1 cellular context compared by ENCODE assay signal in the genomic region with DNA sequence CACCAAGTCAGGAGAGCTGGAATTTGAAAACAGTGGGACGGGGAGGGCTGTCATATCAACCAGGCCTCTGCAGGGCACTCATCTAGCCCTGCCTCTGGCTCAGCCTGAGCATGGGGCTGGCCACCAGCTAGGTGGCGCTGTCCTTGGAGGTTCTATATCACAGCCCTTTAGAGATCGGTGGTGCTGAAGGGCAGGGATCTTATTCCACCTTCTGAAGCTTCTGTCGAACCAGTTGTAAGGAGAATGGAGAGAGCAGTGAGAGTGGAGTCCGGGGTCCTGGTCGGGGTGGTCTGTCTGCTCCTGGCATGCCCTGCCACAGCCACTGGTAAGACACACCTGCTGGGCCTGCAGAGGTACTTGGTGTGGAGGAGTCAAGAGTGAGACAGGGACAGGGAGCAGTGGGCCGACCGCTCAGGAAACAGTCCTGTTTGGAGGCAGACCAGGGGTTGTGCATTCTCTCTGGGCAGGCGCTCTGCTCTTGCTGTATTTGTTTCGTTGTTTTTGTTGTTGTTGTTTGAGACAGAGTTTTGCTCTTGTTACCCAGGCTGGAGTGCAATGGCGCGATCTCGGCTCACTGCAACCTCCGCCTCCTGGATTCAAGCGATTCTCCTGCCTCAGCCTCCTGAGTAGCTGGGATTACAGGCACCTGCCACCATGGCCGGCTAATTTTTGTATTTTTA.
A peak's percentile ranks its signal among the peaks of the same experiment; 100 is the strongest.
TF ChIP-seq lines count a peak whose summit lies in the region.

A gene with protein sequence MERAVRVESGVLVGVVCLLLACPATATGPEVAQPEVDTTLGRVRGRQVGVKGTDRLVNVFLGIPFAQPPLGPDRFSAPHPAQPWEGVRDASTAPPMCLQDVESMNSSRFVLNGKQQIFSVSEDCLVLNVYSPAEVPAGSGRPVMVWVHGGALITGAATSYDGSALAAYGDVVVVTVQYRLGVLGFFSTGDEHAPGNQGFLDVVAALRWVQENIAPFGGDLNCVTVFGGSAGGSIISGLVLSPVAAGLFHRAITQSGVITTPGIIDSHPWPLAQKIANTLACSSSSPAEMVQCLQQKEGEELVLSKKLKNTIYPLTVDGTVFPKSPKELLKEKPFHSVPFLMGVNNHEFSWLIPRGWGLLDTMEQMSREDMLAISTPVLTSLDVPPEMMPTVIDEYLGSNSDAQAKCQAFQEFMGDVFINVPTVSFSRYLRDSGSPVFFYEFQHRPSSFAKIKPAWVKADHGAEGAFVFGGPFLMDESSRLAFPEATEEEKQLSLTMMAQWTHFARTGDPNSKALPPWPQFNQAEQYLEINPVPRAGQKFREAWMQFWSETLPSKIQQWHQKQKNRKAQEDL (plus strand): TSS at position 202 of the 680 bp plus-strand sequence. CDS start 42 bp downstream, at position 244.

TF ChIP-seq in K562, 482 proteins besides CTCF, POLR2A, EP300 and RAD21 (continued from another document and continues in another):
- TF ChIP-seq MECOM (CRISPR knock-in tag; IDR thresholded peaks at IDR 0.05): no peak
- no peak for TF ChIP-seq YY1 (IDR thresholded peaks at IDR 0.05; ENCODE audit: borderline replicate concordance in 1 of 3, control insufficient read depth in 1 of 3, extremely low read depth in 1 of 3, insufficient read depth in 3 of 3, insufficient read length in 1 of 3, insufficient replicate concordance in 2 of 3, low read depth in 1 of 3, low read length in 2 of 3)
- no peak for TF ChIP-seq GTF2E2 (tag; IDR thresholded peaks at IDR 0.05)
- TF ChIP-seq ELF1 (tag; IDR thresholded peaks at IDR 0.05): no peak
- TF ChIP-seq ZBTB17 (CRISPR knock-in tag; IDR thresholded peaks at IDR 0.05): no peak
- TF ChIP-seq NBN (IDR thresholded peaks at IDR 0.05; ENCODE audit: low read depth): 0 out of 2 replicates have a peak, but pooled peaks have one; percentile 58
- no peak for TF ChIP-seq ZNF79 (CRISPR knock-in tag; IDR thresholded peaks at IDR 0.05; ENCODE audit: low read depth)
- TF ChIP-seq ZNF830 (CRISPR knock-in tag; IDR thresholded peaks at IDR 0.05): no peak
- TF ChIP-seq, protein P1, sequence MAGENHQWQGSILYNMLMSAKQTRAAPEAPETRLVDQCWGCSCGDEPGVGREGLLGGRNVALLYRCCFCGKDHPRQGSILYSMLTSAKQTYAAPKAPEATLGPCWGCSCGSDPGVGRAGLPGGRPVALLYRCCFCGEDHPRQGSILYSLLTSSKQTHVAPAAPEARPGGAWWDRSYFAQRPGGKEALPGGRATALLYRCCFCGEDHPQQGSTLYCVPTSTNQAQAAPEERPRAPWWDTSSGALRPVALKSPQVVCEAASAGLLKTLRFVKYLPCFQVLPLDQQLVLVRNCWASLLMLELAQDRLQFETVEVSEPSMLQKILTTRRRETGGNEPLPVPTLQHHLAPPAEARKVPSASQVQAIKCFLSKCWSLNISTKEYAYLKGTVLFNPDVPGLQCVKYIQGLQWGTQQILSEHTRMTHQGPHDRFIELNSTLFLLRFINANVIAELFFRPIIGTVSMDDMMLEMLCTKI (IDR thresholded peaks at IDR 0.05; ENCODE audit: partially characterized antibody): no peak
- TF ChIP-seq, protein P2, sequence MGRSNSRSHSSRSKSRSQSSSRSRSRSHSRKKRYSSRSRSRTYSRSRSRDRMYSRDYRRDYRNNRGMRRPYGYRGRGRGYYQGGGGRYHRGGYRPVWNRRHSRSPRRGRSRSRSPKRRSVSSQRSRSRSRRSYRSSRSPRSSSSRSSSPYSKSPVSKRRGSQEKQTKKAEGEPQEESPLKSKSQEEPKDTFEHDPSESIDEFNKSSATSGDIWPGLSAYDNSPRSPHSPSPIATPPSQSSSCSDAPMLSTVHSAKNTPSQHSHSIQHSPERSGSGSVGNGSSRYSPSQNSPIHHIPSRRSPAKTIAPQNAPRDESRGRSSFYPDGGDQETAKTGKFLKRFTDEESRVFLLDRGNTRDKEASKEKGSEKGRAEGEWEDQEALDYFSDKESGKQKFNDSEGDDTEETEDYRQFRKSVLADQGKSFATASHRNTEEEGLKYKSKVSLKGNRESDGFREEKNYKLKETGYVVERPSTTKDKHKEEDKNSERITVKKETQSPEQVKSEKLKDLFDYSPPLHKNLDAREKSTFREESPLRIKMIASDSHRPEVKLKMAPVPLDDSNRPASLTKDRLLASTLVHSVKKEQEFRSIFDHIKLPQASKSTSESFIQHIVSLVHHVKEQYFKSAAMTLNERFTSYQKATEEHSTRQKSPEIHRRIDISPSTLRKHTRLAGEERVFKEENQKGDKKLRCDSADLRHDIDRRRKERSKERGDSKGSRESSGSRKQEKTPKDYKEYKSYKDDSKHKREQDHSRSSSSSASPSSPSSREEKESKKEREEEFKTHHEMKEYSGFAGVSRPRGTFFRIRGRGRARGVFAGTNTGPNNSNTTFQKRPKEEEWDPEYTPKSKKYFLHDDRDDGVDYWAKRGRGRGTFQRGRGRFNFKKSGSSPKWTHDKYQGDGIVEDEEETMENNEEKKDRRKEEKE (IDR thresholded peaks at IDR 0.05; ENCODE audit: borderline replicate concordance in 1 of 2, control insufficient read depth in 1 of 2, low read depth in 2 of 2, low read length in 1 of 2): no peak
- TF ChIP-seq, protein P3, sequence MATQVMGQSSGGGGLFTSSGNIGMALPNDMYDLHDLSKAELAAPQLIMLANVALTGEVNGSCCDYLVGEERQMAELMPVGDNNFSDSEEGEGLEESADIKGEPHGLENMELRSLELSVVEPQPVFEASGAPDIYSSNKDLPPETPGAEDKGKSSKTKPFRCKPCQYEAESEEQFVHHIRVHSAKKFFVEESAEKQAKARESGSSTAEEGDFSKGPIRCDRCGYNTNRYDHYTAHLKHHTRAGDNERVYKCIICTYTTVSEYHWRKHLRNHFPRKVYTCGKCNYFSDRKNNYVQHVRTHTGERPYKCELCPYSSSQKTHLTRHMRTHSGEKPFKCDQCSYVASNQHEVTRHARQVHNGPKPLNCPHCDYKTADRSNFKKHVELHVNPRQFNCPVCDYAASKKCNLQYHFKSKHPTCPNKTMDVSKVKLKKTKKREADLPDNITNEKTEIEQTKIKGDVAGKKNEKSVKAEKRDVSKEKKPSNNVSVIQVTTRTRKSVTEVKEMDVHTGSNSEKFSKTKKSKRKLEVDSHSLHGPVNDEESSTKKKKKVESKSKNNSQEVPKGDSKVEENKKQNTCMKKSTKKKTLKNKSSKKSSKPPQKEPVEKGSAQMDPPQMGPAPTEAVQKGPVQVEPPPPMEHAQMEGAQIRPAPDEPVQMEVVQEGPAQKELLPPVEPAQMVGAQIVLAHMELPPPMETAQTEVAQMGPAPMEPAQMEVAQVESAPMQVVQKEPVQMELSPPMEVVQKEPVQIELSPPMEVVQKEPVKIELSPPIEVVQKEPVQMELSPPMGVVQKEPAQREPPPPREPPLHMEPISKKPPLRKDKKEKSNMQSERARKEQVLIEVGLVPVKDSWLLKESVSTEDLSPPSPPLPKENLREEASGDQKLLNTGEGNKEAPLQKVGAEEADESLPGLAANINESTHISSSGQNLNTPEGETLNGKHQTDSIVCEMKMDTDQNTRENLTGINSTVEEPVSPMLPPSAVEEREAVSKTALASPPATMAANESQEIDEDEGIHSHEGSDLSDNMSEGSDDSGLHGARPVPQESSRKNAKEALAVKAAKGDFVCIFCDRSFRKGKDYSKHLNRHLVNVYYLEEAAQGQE (CRISPR knock-in tag; IDR thresholded peaks at IDR 0.05; ENCODE audit: low read depth): peak; percentile 35; the same call in 1 of the 2 replicates
- TF ChIP-seq SNRNP70 (optimal IDR thresholded peaks at IDR 0.05; ENCODE audit: low read depth, low read length): no peak
- TF ChIP-seq, protein P4, sequence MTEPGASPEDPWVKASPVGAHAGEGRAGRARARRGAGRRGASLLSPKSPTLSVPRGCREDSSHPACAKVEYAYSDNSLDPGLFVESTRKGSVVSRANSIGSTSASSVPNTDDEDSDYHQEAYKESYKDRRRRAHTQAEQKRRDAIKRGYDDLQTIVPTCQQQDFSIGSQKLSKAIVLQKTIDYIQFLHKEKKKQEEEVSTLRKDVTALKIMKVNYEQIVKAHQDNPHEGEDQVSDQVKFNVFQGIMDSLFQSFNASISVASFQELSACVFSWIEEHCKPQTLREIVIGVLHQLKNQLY (CRISPR knock-in tag; conservative IDR thresholded peaks at IDR 0.05): no peak
- no peak for TF ChIP-seq SMARCA5 (IDR thresholded peaks at IDR 0.05)
- no peak for TF ChIP-seq ARID1B (IDR thresholded peaks at IDR 0.05)
- no peak for TF ChIP-seq ZFP36 (IDR thresholded peaks at IDR 0.05; ENCODE audit: low read depth, low read length, partially characterized antibody)
- TF ChIP-seq XRCC5 (IDR thresholded peaks at IDR 0.05; ENCODE audit: low read depth, low read length): peak; percentile 35; the same call in 1 of the 2 replicates
- TF ChIP-seq, protein P5, sequence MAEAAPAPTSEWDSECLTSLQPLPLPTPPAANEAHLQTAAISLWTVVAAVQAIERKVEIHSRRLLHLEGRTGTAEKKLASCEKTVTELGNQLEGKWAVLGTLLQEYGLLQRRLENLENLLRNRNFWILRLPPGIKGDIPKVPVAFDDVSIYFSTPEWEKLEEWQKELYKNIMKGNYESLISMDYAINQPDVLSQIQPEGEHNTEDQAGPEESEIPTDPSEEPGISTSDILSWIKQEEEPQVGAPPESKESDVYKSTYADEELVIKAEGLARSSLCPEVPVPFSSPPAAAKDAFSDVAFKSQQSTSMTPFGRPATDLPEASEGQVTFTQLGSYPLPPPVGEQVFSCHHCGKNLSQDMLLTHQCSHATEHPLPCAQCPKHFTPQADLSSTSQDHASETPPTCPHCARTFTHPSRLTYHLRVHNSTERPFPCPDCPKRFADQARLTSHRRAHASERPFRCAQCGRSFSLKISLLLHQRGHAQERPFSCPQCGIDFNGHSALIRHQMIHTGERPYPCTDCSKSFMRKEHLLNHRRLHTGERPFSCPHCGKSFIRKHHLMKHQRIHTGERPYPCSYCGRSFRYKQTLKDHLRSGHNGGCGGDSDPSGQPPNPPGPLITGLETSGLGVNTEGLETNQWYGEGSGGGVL (CRISPR knock-in tag; IDR thresholded peaks at IDR 0.05): no peak
- TF ChIP-seq ZNF766 (CRISPR knock-in tag; conservative IDR thresholded peaks at IDR 0.05): no peak
- no peak for TF ChIP-seq EWSR1 (IDR thresholded peaks at IDR 0.05; ENCODE audit: borderline replicate concordance, low read depth, partially characterized antibody)
- TF ChIP-seq HMGN3 (IDR thresholded peaks at IDR 0.05; ENCODE audit: borderline replicate concordance, extremely low read depth, insufficient read length, low read depth, low read length): no peak
- no peak for TF ChIP-seq PTBP1 (IDR thresholded peaks at IDR 0.05; ENCODE audit: low read depth, low read length)
- TF ChIP-seq ZNF778 (CRISPR knock-in tag; IDR thresholded peaks at IDR 0.05): no peak
- TF ChIP-seq PTRF (tag; IDR thresholded peaks at IDR 0.05): no peak
- no peak for TF ChIP-seq ERF (CRISPR knock-in tag; IDR thresholded peaks at IDR 0.05)
- no peak for TF ChIP-seq HNRNPH1 (optimal IDR thresholded peaks at IDR 0.05; ENCODE audit: low read depth, low read length)
- TF ChIP-seq, protein P6, sequence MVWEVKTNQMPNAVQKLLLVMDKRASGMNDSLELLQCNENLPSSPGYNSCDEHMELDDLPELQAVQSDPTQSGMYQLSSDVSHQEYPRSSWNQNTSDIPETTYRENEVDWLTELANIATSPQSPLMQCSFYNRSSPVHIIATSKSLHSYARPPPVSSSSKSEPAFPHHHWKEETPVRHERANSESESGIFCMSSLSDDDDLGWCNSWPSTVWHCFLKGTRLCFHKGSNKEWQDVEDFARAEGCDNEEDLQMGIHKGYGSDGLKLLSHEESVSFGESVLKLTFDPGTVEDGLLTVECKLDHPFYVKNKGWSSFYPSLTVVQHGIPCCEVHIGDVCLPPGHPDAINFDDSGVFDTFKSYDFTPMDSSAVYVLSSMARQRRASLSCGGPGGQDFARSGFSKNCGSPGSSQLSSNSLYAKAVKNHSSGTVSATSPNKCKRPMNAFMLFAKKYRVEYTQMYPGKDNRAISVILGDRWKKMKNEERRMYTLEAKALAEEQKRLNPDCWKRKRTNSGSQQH (CRISPR knock-in tag; IDR thresholded peaks at IDR 0.05): no peak
- TF ChIP-seq KAT7 (CRISPR knock-in tag; IDR thresholded peaks at IDR 0.05; ENCODE audit: borderline replicate concordance): no peak
- TF ChIP-seq, protein P7, sequence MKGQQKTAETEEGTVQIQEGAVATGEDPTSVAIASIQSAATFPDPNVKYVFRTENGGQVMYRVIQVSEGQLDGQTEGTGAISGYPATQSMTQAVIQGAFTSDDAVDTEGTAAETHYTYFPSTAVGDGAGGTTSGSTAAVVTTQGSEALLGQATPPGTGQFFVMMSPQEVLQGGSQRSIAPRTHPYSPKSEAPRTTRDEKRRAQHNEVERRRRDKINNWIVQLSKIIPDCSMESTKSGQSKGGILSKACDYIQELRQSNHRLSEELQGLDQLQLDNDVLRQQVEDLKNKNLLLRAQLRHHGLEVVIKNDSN (CRISPR knock-in tag; IDR thresholded peaks at IDR 0.05): no peak
- TF ChIP-seq HDAC8 (tag; IDR thresholded peaks at IDR 0.05): no peak
- TF ChIP-seq, protein P8, sequence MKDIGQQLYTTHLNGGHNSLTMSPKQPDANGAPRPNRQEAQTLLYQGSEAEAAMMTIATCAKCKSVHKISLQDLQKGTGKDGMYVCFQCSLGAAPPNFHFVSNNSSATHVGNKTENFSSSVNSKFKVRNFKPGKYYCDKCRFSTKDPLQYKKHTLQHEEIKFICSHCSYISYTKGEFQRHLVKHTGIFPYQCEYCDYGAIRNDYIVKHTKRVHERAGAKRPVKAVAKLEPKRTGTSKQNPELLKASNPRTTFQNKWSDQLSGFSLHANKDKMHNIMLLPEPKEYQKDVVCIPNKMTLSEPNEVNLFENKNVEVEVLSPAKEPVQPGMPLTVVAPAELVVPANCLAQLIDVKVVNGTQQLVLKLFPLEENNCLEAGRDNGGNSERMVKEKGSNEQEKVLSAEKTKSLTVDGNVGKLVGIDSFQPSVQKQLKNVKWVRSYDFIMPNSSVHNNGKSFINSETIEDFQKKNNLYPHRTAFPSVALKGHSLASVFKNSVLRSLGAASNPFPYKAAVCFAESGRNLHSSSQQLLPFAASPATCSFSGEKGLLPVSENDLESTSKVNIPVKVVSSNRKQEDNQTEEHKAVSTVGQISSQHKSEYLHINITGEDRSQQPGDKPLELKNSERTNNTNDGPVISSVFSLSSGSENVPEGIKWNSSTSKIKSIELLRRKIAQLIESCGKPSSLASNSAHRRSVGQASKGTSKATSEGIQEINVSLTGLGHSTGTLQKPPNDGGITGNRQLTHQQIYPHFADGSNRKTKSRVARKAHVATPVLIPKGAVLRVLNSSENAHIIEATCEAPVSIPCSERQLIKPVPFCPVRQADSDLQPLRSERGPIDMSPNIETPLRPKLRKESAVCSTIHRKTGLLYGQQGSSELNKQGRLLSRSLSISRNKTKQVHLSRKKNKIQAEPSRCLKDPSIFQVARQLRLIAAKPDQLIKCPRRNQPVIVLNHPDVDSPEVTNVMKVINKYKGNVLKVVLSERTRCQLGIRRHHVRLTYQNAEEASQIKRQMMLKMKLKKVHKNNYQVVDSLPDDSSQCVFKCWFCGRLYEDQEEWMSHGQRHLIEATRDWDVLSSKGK (CRISPR knock-in tag; IDR thresholded peaks at IDR 0.05): no peak
